ENCODE assay signal across 1 cellular context in genomic region chr7:21371371-21371770, GRCh38.
TF ChIP-seq lines count a peak whose summit lies in the region.

No MANE protein-coding gene starts in this region.

TF ChIP-seq in SK-N-SH, 30 proteins besides CTCF, POLR2A, EP300 and RAD21 (continued from another document):
- no peak for TF ChIP-seq MAX (IDR thresholded peaks at IDR 0.05; ENCODE audit: low read depth)
- TF ChIP-seq CHD2 (IDR thresholded peaks at IDR 0.05; ENCODE audit: low read length, partially characterized antibody), result no peak
- TF ChIP-seq TAF1 (IDR thresholded peaks at IDR 0.05; ENCODE audit: borderline replicate concordance, low read depth, low read length), result no peak
- TF ChIP-seq GATA2 (CRISPR knock-in tag; IDR thresholded peaks at IDR 0.05), result no peak
- TF ChIP-seq MEF2A (IDR thresholded peaks at IDR 0.05; ENCODE audit: borderline replicate concordance, low read depth), result no peak
- TF ChIP-seq YY1 (IDR thresholded peaks at IDR 0.05; ENCODE audit: low read depth), result no peak
- TF ChIP-seq SIN3A (IDR thresholded peaks at IDR 0.05; ENCODE audit: borderline replicate concordance, low read depth, low read length), result no peak
- TF ChIP-seq, protein P1, sequence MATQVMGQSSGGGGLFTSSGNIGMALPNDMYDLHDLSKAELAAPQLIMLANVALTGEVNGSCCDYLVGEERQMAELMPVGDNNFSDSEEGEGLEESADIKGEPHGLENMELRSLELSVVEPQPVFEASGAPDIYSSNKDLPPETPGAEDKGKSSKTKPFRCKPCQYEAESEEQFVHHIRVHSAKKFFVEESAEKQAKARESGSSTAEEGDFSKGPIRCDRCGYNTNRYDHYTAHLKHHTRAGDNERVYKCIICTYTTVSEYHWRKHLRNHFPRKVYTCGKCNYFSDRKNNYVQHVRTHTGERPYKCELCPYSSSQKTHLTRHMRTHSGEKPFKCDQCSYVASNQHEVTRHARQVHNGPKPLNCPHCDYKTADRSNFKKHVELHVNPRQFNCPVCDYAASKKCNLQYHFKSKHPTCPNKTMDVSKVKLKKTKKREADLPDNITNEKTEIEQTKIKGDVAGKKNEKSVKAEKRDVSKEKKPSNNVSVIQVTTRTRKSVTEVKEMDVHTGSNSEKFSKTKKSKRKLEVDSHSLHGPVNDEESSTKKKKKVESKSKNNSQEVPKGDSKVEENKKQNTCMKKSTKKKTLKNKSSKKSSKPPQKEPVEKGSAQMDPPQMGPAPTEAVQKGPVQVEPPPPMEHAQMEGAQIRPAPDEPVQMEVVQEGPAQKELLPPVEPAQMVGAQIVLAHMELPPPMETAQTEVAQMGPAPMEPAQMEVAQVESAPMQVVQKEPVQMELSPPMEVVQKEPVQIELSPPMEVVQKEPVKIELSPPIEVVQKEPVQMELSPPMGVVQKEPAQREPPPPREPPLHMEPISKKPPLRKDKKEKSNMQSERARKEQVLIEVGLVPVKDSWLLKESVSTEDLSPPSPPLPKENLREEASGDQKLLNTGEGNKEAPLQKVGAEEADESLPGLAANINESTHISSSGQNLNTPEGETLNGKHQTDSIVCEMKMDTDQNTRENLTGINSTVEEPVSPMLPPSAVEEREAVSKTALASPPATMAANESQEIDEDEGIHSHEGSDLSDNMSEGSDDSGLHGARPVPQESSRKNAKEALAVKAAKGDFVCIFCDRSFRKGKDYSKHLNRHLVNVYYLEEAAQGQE (IDR thresholded peaks at IDR 0.05; ENCODE audit: low read depth, low read length), result no peak
